Comparison of ENCODE assay signal across 11 cellular contexts in the genomic region with DNA sequence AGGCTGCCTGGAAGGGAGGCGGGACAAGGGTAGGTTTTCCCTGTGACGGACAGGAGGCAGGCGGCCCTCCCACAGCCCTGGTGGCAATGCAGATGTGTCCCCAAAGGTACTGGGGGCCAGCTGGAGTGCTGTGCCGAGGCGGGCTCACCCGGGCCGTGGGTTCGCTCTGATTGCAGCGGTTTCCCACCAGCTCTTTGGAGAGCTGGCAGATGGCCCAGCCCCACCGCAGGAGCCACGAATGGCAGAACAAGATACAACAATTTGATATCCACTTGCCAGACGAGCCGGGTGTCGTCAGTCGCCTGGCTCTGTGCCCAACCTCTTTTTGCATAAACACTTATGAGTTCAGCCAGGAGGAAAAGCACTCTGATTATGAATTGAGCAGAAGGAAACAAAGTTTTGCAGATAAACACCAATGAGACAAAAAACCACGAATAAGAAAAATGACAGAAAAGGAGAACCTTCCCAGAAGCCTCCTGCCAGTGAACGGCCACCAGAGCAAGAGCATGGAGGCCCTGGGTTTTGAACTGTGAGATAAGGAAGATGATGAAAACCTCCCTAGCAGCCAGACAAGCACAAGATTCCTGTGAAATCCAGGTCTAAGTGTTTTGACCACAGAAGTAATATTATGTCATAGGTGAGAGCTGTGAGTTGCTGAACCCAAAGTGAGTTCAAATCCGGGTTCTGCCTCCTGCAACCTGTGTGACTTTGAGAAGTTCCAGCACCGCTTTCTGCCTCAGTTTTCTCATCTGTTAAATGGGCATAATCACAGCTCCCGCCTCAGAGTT. TPM values are rescaled to one million over a fixed set of nuclear protein-coding genes. Genes with fewer than 3 reads are reported as not detected.
DNase-seq lines count a peak whose midpoint lies in the region; ATAC-seq and TF ChIP-seq lines count a peak whose summit lies in the region.
"Not testable (repeated sequence)": the region's sequence is repeated elsewhere in the genome, so short reads cannot be mapped to it uniquely, and the experiment has no call there.
"Had no signal": no experiment of that assay in that cellular context is flagged by ENCODE, and none has a peak within 500 bp of the region (broad histone marks: within the 10 kb centered on the region; RNA-seq: fewer than 3 reads in every experiment).

No MANE protein-coding gene starts in this region.

- H3K79me2 ChIP-seq in parathyroid adenoma = not testable (repeated sequence)

- intact Hi-C loops in Right ventricle myocardium inferior (cut with DNase I) = not testable (repeated sequence)

- peak overlapping the region; percentile 68 for H3K4me2 ChIP-seq in parathyroid adenoma (ENCODE audit: low read length)

- H3K9ac ChIP-seq in parathyroid adenoma = not testable (repeated sequence)

- H3K36me3 ChIP-seq in parathyroid adenoma (ENCODE audit: control insufficient read depth, insufficient read depth, low read length) = not testable (repeated sequence)

- not testable (repeated sequence) for TF ChIP-seq CTCF in NB4 (IDR thresholded peaks at IDR 0.05; ENCODE audit: low read depth, low read length); parathyroid adenoma (IDR thresholded peaks at IDR 0.05)

- H3K9me3 ChIP-seq in parathyroid adenoma (ENCODE audit: control insufficient read depth, low read length) = not testable (repeated sequence)

- ATAC-seq in Right ventricle myocardium inferior = not testable (repeated sequence)

- peak overlapping the region; percentile 79 for H2AFZ ChIP-seq in parathyroid adenoma

- H3K4me1 ChIP-seq in parathyroid adenoma = not testable (repeated sequence)

- H3K27ac ChIP-seq in parathyroid adenoma = not testable (repeated sequence)

- not testable (repeated sequence) for H3K4me3 ChIP-seq in NB4 (ENCODE audit: low read depth, low read length); parathyroid adenoma (ENCODE audit: low read depth, low read length)

- TF ChIP-seq POLR2A in NB4 (IDR thresholded peaks at IDR 0.05; ENCODE audit: extremely low read depth, insufficient read length) = not testable (repeated sequence)

- DNase-seq in DMS53 (lab: John Stamatoyannopoulos, UW) (peak; percentile 64), NB4 (ENCODE audit: low read depth) (peak; percentile 21), NCI-H524 treated with DMSO at 0.1 percent for 48 hours (lab: John Stamatoyannopoulos, UW) (peak; percentile 86), amniotic epithelial cell (ENCODE audit: low read depth) (peak; percentile 76), Right ventricle myocardium inferior (ENCODE audit: missing footprints) (peak; percentile 75), ureter (ENCODE audit: low spot score) (peak; percentile 66)
- peak; percentile 18 for DNase-seq in activated CD4-positive, alpha-beta T cell treated with anti-CD3 and anti-CD28 coated beads for 1 hour

- not testable (repeated sequence) for H3K27me3 ChIP-seq in parathyroid adenoma (ENCODE audit: control insufficient read depth, insufficient read depth, low read length)

RNA-seq across cellular contexts. Expression of gene EEF2KMT, which starts 19.9 kb away (rescaled TPM):
- total RNA-seq in Right ventricle myocardium inferior (5.7 TPM), ureter (15.4 TPM)

RNA-seq across cellular contexts. Expression of gene ALG1, which starts 45.9 kb away (rescaled TPM):
- 7.7 TPM for total RNA-seq in Right ventricle myocardium inferior
- total RNA-seq in ureter = 27.0 TPM

RNA-seq across cellular contexts. Expression of gene C16orf89, which starts 51.7 kb away (rescaled TPM):
- 3.5 TPM for total RNA-seq in Right ventricle myocardium inferior
- 10.0 TPM for total RNA-seq in ureter
- total RNA-seq: activated naive CD8-positive, alpha-beta T cell treated with anti-CD3 and anti-CD28 coated beads, Interleukin-2, amount 10 ng/mL, durations not matched to agents 7 days and 5 days; epithelial cell of proximal tubule; osteocyte had no signal

Comparison
In these comparisons a context has a peak if more than half of its experiments do, and no peak if none do; other contexts are left out.
1. DNase-seq: peak in every context shown above with its lines; median percentile 86 in NCI-H524 treated with DMSO at 0.1 percent for 48 hours; 76 in amniotic epithelial cell; 75 in Right ventricle myocardium inferior; 66 in ureter; 64 in DMS53; 21 in NB4; 18 in activated CD4-positive, alpha-beta T cell treated with anti-CD3 and anti-CD28 coated beads for 1 hour.